ENCODE assay signal across 21 cellular contexts in the genomic region with DNA sequence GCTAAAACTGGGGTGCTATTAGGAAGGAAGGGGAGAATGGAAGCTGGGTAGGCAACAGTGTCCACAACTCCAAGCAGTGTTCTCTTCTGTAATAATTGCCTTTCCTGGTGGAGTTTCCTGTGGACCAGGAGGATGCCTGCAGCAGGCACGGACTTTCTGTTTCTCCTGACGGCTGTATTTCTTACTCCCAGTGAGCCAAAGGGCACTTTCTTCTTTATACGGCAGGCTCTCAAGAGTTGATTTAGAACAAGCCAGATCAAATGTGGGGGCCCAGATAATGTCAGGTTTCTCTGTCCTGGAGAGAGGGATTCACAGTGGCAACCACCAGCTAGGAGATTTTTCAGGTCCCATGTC. TPM values are rescaled to one million over a fixed set of nuclear protein-coding genes. Genes with fewer than 3 reads are reported as not detected.
DNase-seq lines count a peak whose midpoint lies in the region; ATAC-seq and TF ChIP-seq lines count a peak whose summit lies in the region.
"Had no signal": no experiment of that assay in that cellular context is flagged by ENCODE, and none has a peak within 500 bp of the region (broad histone marks: within the 10 kb centered on the region; RNA-seq: fewer than 3 reads in every experiment).

No MANE protein-coding gene starts in this region.

- no peak overlapping the region for H3K18ac ChIP-seq in IMR-90 (ENCODE audit: low read depth, low read length)

- H3K4me1 Mint-ChIP-seq in osteocyte (ENCODE audit: unreplicated experiment): peaks cover 74% of the 10 kb centered on the region
- peaks cover 8% of the 10 kb centered on the region for H3K4me1 Mint-ChIP-seq in CD8-positive, alpha-beta T cell (ENCODE audit: low read depth)

- H2BK15ac ChIP-seq in IMR-90 (ENCODE audit: low read depth, low read length): no peak overlapping the region

- no peaks in the 10 kb centered on the region for H4K20me1 ChIP-seq in IMR-90 (ENCODE audit: insufficient read depth, low read length)

- intact Hi-C loops in IMR-90 (cut with micrococcal nuclease) (no loop called here), transverse colon (cut with DNase I; ENCODE audit: low total_unique reads) (no loop called here)
- intact Hi-C loops in CD8-positive, alpha-beta T cell (cut with DNase I, micrococcal nuclease): loop anchor here (5.0 kb wide), 3 partner anchors 122 to 622 kb away; a partner anchor contains a TSS

- TF ChIP-seq RAD21 in IMR-90 (IDR thresholded peaks at IDR 0.05; ENCODE audit: low read length): no peak

- in situ Hi-C loops in IMR-90 (cut with MboI; ENCODE audit: low sequenced_read_pairs) (no loop called here), transverse colon (cut with MboI; ENCODE audit: low pct_ligation_motif_present in 1 of 4, low pct_unique_long_range_greater_than_20kb in 1 of 4, low sequenced_read_pairs in 3 of 4) (no loop called here)

- H3K14ac ChIP-seq in IMR-90 (replicated peaks; ENCODE audit: low read depth, low read length): no peak overlapping the region

- no peak for DNase-seq in IMR-90
- DNase-seq in coronary artery (ENCODE audit: low spot score): no peak
- DNase-seq in osteocyte (ENCODE audit: extremely low spot score, unreplicated experiment): peak; percentile 17
- DNase-seq in transverse colon: no peak
- no peak for DNase-seq in central memory CD4-positive, alpha-beta T cell
- no peak for DNase-seq in tibial nerve (ENCODE audit: low spot score in 2 of 2)
- DNase-seq in CD8-positive, alpha-beta T cell: no peak
- DNase-seq: activated naive CD4-positive, alpha-beta T cell; activated T-cell treated with anti-CD3 and anti-CD28 coated beads, Interleukin-2, amount 50 U/mL, for 4 hours; CD8-positive, alpha-beta memory T cell; effector memory CD4-positive, alpha-beta T cell; islet precursor cell; lower lobe of right lung; NCI-H1417 treated with DMSO at 0.1 percent for 48 hours; NCI-H2107; NCI-H446 treated with DMSO at 0.1 percent for 48 hours; SJCRH30 had no signal

- no peak overlapping the region for H2AK9ac ChIP-seq in IMR-90 (replicated peaks; ENCODE audit: low read depth, low read length, poor library complexity)

- H2BK5ac ChIP-seq in IMR-90 (ENCODE audit: low read depth, low read length, poor library complexity, severe bottlenecking): no peak overlapping the region

- H3K4me2 ChIP-seq in IMR-90 (ENCODE audit: low read depth, low read length): no peak overlapping the region

- dilution Hi-C loops in IMR-90 (cut with HindIII; ENCODE audit: low sequenced_read_pairs, unreplicated experiment): no loop called here

- no peak overlapping the region for H3K56ac ChIP-seq in IMR-90 (ENCODE audit: extremely low read depth, insufficient read depth, low read length)

- POLR2A ChIA-PET in IMR-90 (lab: Charles Lee; ENCODE audit: unreplicated experiment): no interaction called here
- POLR2A ChIA-PET in CD8-positive, alpha-beta T cell (lab: Charles Lee): no interaction called here

- BruUV-seq in IMR-90 (replicated peaks; lab: Mats Ljungman, UMichigan): no TSS peak

- H3K4ac ChIP-seq in IMR-90 (ENCODE audit: low read depth, low read length): no peak overlapping the region; the same call in 1 of the 2 replicates

- H3K4me1 ChIP-seq in IMR-90 (ENCODE audit: control insufficient read depth, insufficient read depth, low read length) (peaks cover 16% of the 10 kb centered on the region), transverse colon (peaks cover 21 to 60% (median 41%) of the 10 kb centered on the region in 4 donors), tibial nerve (peaks cover 0 to 33% (median 9%) of the 10 kb centered on the region in 4 donors)
- H3K4me1 ChIP-seq in CD8-positive, alpha-beta T cell (ENCODE audit: insufficient read depth, low read length): peaks cover 5% of the 10 kb centered on the region

- no peak for ATAC-seq in IMR-90 (ENCODE audit: low read depth)
- no peak for ATAC-seq in CD8-positive, alpha-beta T cell
- ATAC-seq: activated T-cell treated with anti-CD3 and anti-CD28 coated beads, Interleukin-2, amount 50 U/mL, for 4 hours; gastroesophageal sphincter; lower lobe of right lung had no signal

- H3K9me1 ChIP-seq in IMR-90 (ENCODE audit: insufficient read depth, low read length): peaks cover 25% of the 10 kb centered on the region

- H2AFZ ChIP-seq in IMR-90 (replicated peaks; ENCODE audit: low read length, poor library complexity): peak overlapping the region; percentile 25

- H4K8ac ChIP-seq in IMR-90 (ENCODE audit: low read depth in 2 of 2, low read length in 2 of 2): no peak overlapping the region; a peak in 1 of 4 replicates

- H3K36me3 Mint-ChIP-seq in osteocyte (ENCODE audit: unreplicated experiment): no peaks in the 10 kb centered on the region
- no peaks in the 10 kb centered on the region for H3K36me3 Mint-ChIP-seq in CD8-positive, alpha-beta T cell
- H3K36me3 Mint-ChIP-seq: brain; CD8-positive, alpha-beta memory T cell had no signal

- no peak overlapping the region for H4K5ac ChIP-seq in IMR-90 (ENCODE audit: low read depth, low read length)

- 0 out of 2 replicates have a peak overlapping the region, but pooled peaks have one; percentile 22 for H2AK5ac ChIP-seq in IMR-90 (ENCODE audit: low read depth, low read length)

- no peaks in the 10 kb centered on the region for H3K9me3 Mint-ChIP-seq in osteocyte (ENCODE audit: unreplicated experiment)
- H3K9me3 Mint-ChIP-seq in CD8-positive, alpha-beta T cell: no peaks in the 10 kb centered on the region
- H3K9me3 Mint-ChIP-seq: activated T-cell treated with anti-CD3 and anti-CD28 coated beads, Interleukin-2, amount 50 U/mL, for 4 hours; brain; CD8-positive, alpha-beta memory T cell had no signal

- H3K27me3 ChIP-seq in IMR-90 (ENCODE audit: control insufficient read depth, insufficient read depth, low read length) (no peaks in the 10 kb centered on the region), transverse colon (no peaks in the 10 kb centered on the region), tibial nerve (no peaks in the 10 kb centered on the region)
- no peaks in the 10 kb centered on the region for H3K27me3 ChIP-seq in CD8-positive, alpha-beta T cell (ENCODE audit: insufficient read depth, low read length)
- H3K27me3 ChIP-seq: gastroesophageal sphincter, SJCRH30 had no signal

- no peak overlapping the region for H3K4me3 ChIP-seq in IMR-90 (ENCODE audit: insufficient read depth, low read depth, low read length)
- no peak overlapping the region for H3K4me3 ChIP-seq in coronary artery
- H3K4me3 ChIP-seq in transverse colon: no peak overlapping the region
- no peak overlapping the region for H3K4me3 ChIP-seq in tibial nerve
- no peak overlapping the region for H3K4me3 ChIP-seq in CD8-positive, alpha-beta T cell (ENCODE audit: low read depth, low read length)
- H3K4me3 ChIP-seq: gastroesophageal sphincter, lower lobe of right lung, SJCRH30 had no signal

- no peak overlapping the region for H3K9ac ChIP-seq in IMR-90 (ENCODE audit: low read depth, low read length)

- H4K91ac ChIP-seq in IMR-90 (ENCODE audit: insufficient read depth, low read depth, low read length): peak overlapping the region; percentile 4; the same call in 1 of the 2 replicates

- H3K23ac ChIP-seq in IMR-90 (ENCODE audit: low read depth, low read length): 0 out of 2 replicates have a peak overlapping the region, but pooled peaks have one; percentile 25

- TF ChIP-seq EP300 in transverse colon (IDR thresholded peaks at IDR 0.05; ENCODE audit: low read depth) (no peak), tibial nerve (IDR thresholded peaks at IDR 0.05) (no peak)

- H3K9me3 ChIP-seq in IMR-90 (ENCODE audit: control insufficient read depth, insufficient read depth, low read length): no peaks in the 10 kb centered on the region
- no peaks in the 10 kb centered on the region for H3K9me3 ChIP-seq in transverse colon
- no peaks in the 10 kb centered on the region for H3K9me3 ChIP-seq in tibial nerve
- no peaks in the 10 kb centered on the region for H3K9me3 ChIP-seq in CD8-positive, alpha-beta T cell (ENCODE audit: low read length)
- H3K9me3 ChIP-seq: gastroesophageal sphincter, lower lobe of right lung, SJCRH30 had no signal

- CTCF ChIA-PET in IMR-90 (lab: Yijun Ruan, JAX): no interaction called here
- CTCF ChIA-PET in CD8-positive, alpha-beta T cell (lab: Charles Lee): no interaction called here

- no peak overlapping the region for H2BK20ac ChIP-seq in IMR-90 (ENCODE audit: low read depth, low read length)

- TF ChIP-seq CTCF in IMR-90 (conservative IDR thresholded peaks at IDR 0.05; ENCODE audit: low read depth, low read length): no peak
- TF ChIP-seq CTCF in coronary artery (IDR thresholded peaks at IDR 0.05): no peak
- no peak for TF ChIP-seq CTCF in osteocyte (IDR thresholded peaks at IDR 0.05)
- TF ChIP-seq CTCF in transverse colon (IDR thresholded peaks at IDR 0.05): no peak
- TF ChIP-seq CTCF in tibial nerve (IDR thresholded peaks at IDR 0.05): no peak
- no peak for TF ChIP-seq CTCF in CD8-positive, alpha-beta T cell (IDR thresholded peaks at IDR 0.05)

- H2BK120ac ChIP-seq in IMR-90 (ENCODE audit: low read depth, low read length): peak overlapping the region; percentile 17

- peak overlapping the region; percentile 81 for H3K27ac Mint-ChIP-seq in osteocyte (ENCODE audit: unreplicated experiment)
- no peak overlapping the region for H3K27ac Mint-ChIP-seq in CD8-positive, alpha-beta T cell

- H3K79me1 ChIP-seq in IMR-90 (ENCODE audit: low read depth in 1 of 2, low read length in 2 of 2): peaks cover 0 to 6% of the 10 kb centered on the region in 2 experiments; a peak in 1 of 4 replicates

- no peak overlapping the region for H3K27ac ChIP-seq in IMR-90 (ENCODE audit: insufficient read depth, low read length)
- H3K27ac ChIP-seq in coronary artery: peak overlapping the region; percentile 60 to 63
- H3K27ac ChIP-seq in transverse colon: peak overlapping the region; percentile 34 to 55 (median 40)
- H3K27ac ChIP-seq in tibial nerve: peak overlapping the region in 2 of 4 donors; percentile 28 to 34
- H3K27ac ChIP-seq in CD8-positive, alpha-beta T cell (ENCODE audit: low read depth, low read length): no peak overlapping the region
- H3K27ac ChIP-seq: lower lobe of right lung, SJCRH30 had no signal

- H3K4me3 Mint-ChIP-seq in osteocyte (ENCODE audit: unreplicated experiment): no peak overlapping the region
- H3K4me3 Mint-ChIP-seq in CD8-positive, alpha-beta T cell: no peak overlapping the region
- H3K4me3 Mint-ChIP-seq: activated T-cell treated with anti-CD3 and anti-CD28 coated beads, Interleukin-2, amount 50 U/mL, for 4 hours; brain had no signal

- TF ChIP-seq POLR2A in IMR-90 (IDR thresholded peaks at IDR 0.05; ENCODE audit: low read depth, low read length) (no peak), transverse colon (IDR thresholded peaks at IDR 0.05) (no peak), tibial nerve (IDR thresholded peaks at IDR 0.05) (no peak)

- no peaks in the 10 kb centered on the region for H3K27me3 Mint-ChIP-seq in osteocyte (ENCODE audit: unreplicated experiment)
- no peaks in the 10 kb centered on the region for H3K27me3 Mint-ChIP-seq in CD8-positive, alpha-beta T cell (ENCODE audit: low read depth)
- H3K27me3 Mint-ChIP-seq: CD8-positive, alpha-beta memory T cell had no signal

- WGBS in IMR-90 (ENCODE audit: extremely low coverage in 2 of 2, insufficient read length in 1 of 2), 2 experiments: 80% methylated on average over 1 of the region's 3 CpGs; no CpG with 5 or more reads in 1 of the 2 experiments
- 20 to 55% methylated on average over 1 to 3 of the region's 3 CpGs for WGBS in transverse colon (ENCODE audit: low coverage in 1 of 2), 2 donors
- WGBS in tibial nerve, 2 donors: 66 to 67% methylated on average over 3 of the region's 3 CpGs

- H3K36me3 ChIP-seq in IMR-90 (ENCODE audit: control insufficient read depth, insufficient read depth, low read length) (no peaks in the 10 kb centered on the region), transverse colon (no peaks in the 10 kb centered on the region), tibial nerve (no peaks in the 10 kb centered on the region)
- no peaks in the 10 kb centered on the region for H3K36me3 ChIP-seq in CD8-positive, alpha-beta T cell (ENCODE audit: insufficient read depth, low read length)
- H3K36me3 ChIP-seq: gastroesophageal sphincter, lower lobe of right lung, SJCRH30 had no signal

RNA-seq across cellular contexts. Expression of a gene that starts 13.0 kb away (rescaled TPM):
- 0.28 TPM in 1 of 2 replicates, not detected in the other for total RNA-seq in IMR-90 (2012; rRNA removed)
- 0.07 TPM in 1 of 2 replicates, not detected in the other for polyA plus RNA-seq in IMR-90 (2012; rRNA removed)
- polyA plus RNA-seq in IMR-90 (2012; cell fraction: cytosol; rRNA removed): 0.10 TPM in 1 of 2 replicates, not detected in the other
- polyA plus RNA-seq in IMR-90 (2012; cell fraction: nucleus; rRNA removed; ENCODE audit: low replicate concordance): 0.05 and 0.22 TPM in 2 replicates
- 1.6 and 2.5 TPM in 2 replicates for total RNA-seq in osteocyte
- 1 to 10 TPM in 2 of 4 donors, not detected in 2; 2.9 to 3.0 TPM for total RNA-seq in transverse colon
- not detected for total RNA-seq in tibial nerve
- total RNA-seq in CD8-positive, alpha-beta T cell: under 1 TPM in 1 of 2 experiments, not detected in 1; 0.33 TPM
- total RNA-seq: gastroesophageal sphincter; lower lobe of right lung; pulmonary artery endothelial cell; SJCRH30; T-helper 1 cell treated with Interleukin-12 subunit alpha and Interleukin-12 subunit beta and Interleukin-4 antibody, amounts not matched to agents 30 ng/mL and 1 ng/mL, for 36 hours had no signal
- polyA plus RNA-seq: CD8-positive, alpha-beta memory T cell had no signal

RNA-seq across cellular contexts. Expression of a gene that starts 17.5 kb away (rescaled TPM):
- total RNA-seq in IMR-90 (2012; rRNA removed): 30.8 and 31.9 TPM in 2 replicates
- 6.2 and 6.5 TPM in 2 replicates for polyA plus RNA-seq in IMR-90 (2012; rRNA removed)
- polyA plus RNA-seq in IMR-90 (2012; cell fraction: cytosol; rRNA removed): 2.0 and 2.1 TPM in 2 replicates
- polyA plus RNA-seq in IMR-90 (2012; cell fraction: nucleus; rRNA removed; ENCODE audit: low replicate concordance): 3.2 and 7.7 TPM in 2 replicates
- 60.9 and 63.9 TPM in 2 replicates for total RNA-seq in osteocyte
- 10 to 100 TPM; 39.4 to 95.4 (median 72.9) TPM for total RNA-seq in transverse colon
- 10 to 100 TPM; 34.2 to 69.5 (median 61.1) TPM for total RNA-seq in tibial nerve
- 100 to 1,000 TPM; 126 to 137 TPM for total RNA-seq in CD8-positive, alpha-beta T cell

Comparison
In these comparisons a context has a peak if more than half of its experiments do, and no peak if none do; other contexts are left out.
1. H3K27ac ChIP-seq: peak in coronary artery (2 of 2) and transverse colon (4 of 4); none in IMR-90 (single experiment) and CD8-positive, alpha-beta T cell (single experiment).
2. intact Hi-C loops: an anchor here in CD8-positive, alpha-beta T cell (5.0 kb wide); none called in IMR-90 and transverse colon.